In the genomic region with DNA sequence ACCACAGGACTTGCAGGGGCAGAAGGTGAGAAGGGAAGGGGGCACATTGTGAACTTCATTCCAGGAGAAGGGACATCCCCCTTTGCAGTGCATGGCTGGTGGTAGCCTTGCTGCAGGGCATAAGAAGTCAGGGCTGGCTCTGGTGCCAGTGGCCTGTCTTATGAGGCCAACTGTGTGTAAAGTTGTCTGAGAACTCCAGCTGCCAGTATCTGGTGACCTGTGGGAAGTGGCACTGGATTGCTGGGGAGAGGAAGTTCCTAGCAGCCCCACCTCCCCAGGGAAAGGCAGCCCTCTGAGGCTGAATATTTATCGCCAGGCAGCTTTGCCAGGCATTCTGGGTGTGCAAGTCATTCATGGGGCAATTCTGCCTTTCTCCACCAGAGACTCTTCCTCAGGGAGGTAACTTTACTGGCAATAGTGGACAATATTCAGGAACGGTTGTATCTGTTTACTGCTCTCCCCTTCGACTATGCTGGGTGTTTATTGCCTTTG, we compare ENCODE assay signal across 16 cellular contexts. TPM values are rescaled to one million over a fixed set of nuclear protein-coding genes. Genes with fewer than 3 reads are reported as not detected.
DNase-seq lines count a peak whose midpoint lies in the region; ATAC-seq and TF ChIP-seq lines count a peak whose summit lies in the region.
"Had no signal": no experiment of that assay in that cellular context is flagged by ENCODE, and none has a peak within 500 bp of the region (broad histone marks: within the 10 kb centered on the region; RNA-seq: fewer than 3 reads in every experiment).

No MANE protein-coding gene starts in this region.

- no peak overlapping the region for H3K27ac Mint-ChIP-seq in nephron progenitor cell
- H3K27ac Mint-ChIP-seq: activated naive CD4-positive, alpha-beta T cell treated with anti-CD3 and anti-CD28 coated beads for 36 hours; naive thymus-derived CD8-positive, alpha-beta T cell had no signal

- H3K27ac ChIP-seq in VCaP (peak overlapping the region; percentile 27), mesendoderm (ENCODE audit: low read depth, low read length) (no peak overlapping the region)
- H3K27ac ChIP-seq: esophagus squamous epithelium, skin epidermis, tibial artery had no signal

- TF ChIP-seq CTCF in VCaP (conservative IDR thresholded peaks at IDR 0.05) (no peak), nephron progenitor cell (IDR thresholded peaks at IDR 0.05) (no peak)

- no peaks in the 10 kb centered on the region for H3K27me3 ChIP-seq in mesendoderm (ENCODE audit: insufficient read depth, low read length, poor library complexity)

- H3K18ac ChIP-seq in mesendoderm (ENCODE audit: low read length): no peak overlapping the region

- no peak overlapping the region for H3K4me3 Mint-ChIP-seq in nephron progenitor cell
- H3K4me3 Mint-ChIP-seq: activated naive CD4-positive, alpha-beta T cell treated with anti-CD3 and anti-CD28 coated beads for 36 hours; central memory CD8-positive, alpha-beta T cell; naive thymus-derived CD8-positive, alpha-beta T cell had no signal

- no peaks in the 10 kb centered on the region for H3K4me1 ChIP-seq in mesendoderm (ENCODE audit: control insufficient read depth, low read depth, low read length)
- H3K4me1 ChIP-seq: tibial artery had no signal

- peaks cover 44% of the 10 kb centered on the region for H3K27me3 Mint-ChIP-seq in nephron progenitor cell (ENCODE audit: low read depth, poor library complexity)

- H2BK5ac ChIP-seq in mesendoderm (ENCODE audit: low read length): no peak overlapping the region

- no peak overlapping the region for H3K23ac ChIP-seq in mesendoderm (ENCODE audit: low read length)

- H3K9me3 Mint-ChIP-seq in nephron progenitor cell: no peaks in the 10 kb centered on the region
- H3K9me3 Mint-ChIP-seq: activated naive CD4-positive, alpha-beta T cell treated with anti-CD3 and anti-CD28 coated beads for 36 hours; central memory CD8-positive, alpha-beta T cell; naive thymus-derived CD8-positive, alpha-beta T cell had no signal

- no peak overlapping the region for H2BK120ac ChIP-seq in mesendoderm (ENCODE audit: low read depth, low read length)

- H3K4me2 ChIP-seq in mesendoderm (ENCODE audit: low read length): no peak overlapping the region

- H2AK5ac ChIP-seq in mesendoderm (ENCODE audit: low read length): no peak overlapping the region

- H3K79me1 ChIP-seq in mesendoderm (ENCODE audit: low read length): no peaks in the 10 kb centered on the region

- WGBS in mesendoderm (ENCODE audit: extremely low coverage, insufficient coverage, low lambda C conversion rate): no CpG with 5 or more reads among the region's 3 CpGs

- H2BK15ac ChIP-seq in mesendoderm (replicated peaks; ENCODE audit: low read depth): no peak overlapping the region

- no peak overlapping the region for H4K8ac ChIP-seq in mesendoderm (ENCODE audit: low read depth, low read length)

- H3K9ac ChIP-seq in mesendoderm (ENCODE audit: low read length): no peak overlapping the region

- H4K5ac ChIP-seq in mesendoderm (ENCODE audit: low read length): no peak overlapping the region

- no peak overlapping the region for H3K4me3 ChIP-seq in mesendoderm (ENCODE audit: low read length)
- H3K4me3 ChIP-seq: esophagus squamous epithelium, skin epidermis, tibial artery had no signal

- H3K79me2 ChIP-seq in mesendoderm (ENCODE audit: control insufficient read depth, insufficient read depth, low read length): no peaks in the 10 kb centered on the region

- H3K36me3 ChIP-seq in mesendoderm (ENCODE audit: control insufficient read depth, insufficient read depth, low read length): no peaks in the 10 kb centered on the region
- H3K36me3 ChIP-seq: esophagus squamous epithelium, tibial artery had no signal

- no peaks in the 10 kb centered on the region for H3K36me3 Mint-ChIP-seq in nephron progenitor cell (ENCODE audit: low read depth)
- H3K36me3 Mint-ChIP-seq: naive thymus-derived CD8-positive, alpha-beta T cell had no signal

- H3K4me1 Mint-ChIP-seq in nephron progenitor cell: peaks cover 10% of the 10 kb centered on the region

- H3K56ac ChIP-seq in mesendoderm (ENCODE audit: low read length): no peak overlapping the region

- ATAC-seq in GM18868 (IDR thresholded peaks at IDR 0.05; ENCODE audit: unreplicated experiment): no peak
- ATAC-seq: naive thymus-derived CD8-positive, alpha-beta T cell had no signal

- DNase-seq in DMS153 (lab: John Stamatoyannopoulos, UW) (peak; percentile 13), DMS153 treated with DMSO at 0.1 percent for 48 hours (lab: John Stamatoyannopoulos, UW; ENCODE audit: unreplicated experiment) (no peak), HT-29 (ENCODE audit: low spot score) (peak; percentile 23), mesendoderm (peak; percentile 57), SIG-M5 (lab: John Stamatoyannopoulos, UW) (no peak), nephron progenitor cell (no peak)
- DNase-seq: 8988T, esophagus squamous epithelium, NCI-H1105, tibial artery had no signal

- no peak overlapping the region for H3K4ac ChIP-seq in mesendoderm (ENCODE audit: low read depth, low read length)

RNA-seq across cellular contexts. Expression of a gene that starts 12.2 kb away (rescaled TPM):
- total RNA-seq in HT-29 (2014; rRNA removed; shearing (Covaris generic)): not detected in 2 replicates
- polyA plus RNA-seq in mesendoderm (2013, experiment 1 of 2): 0.11 TPM
- polyA plus RNA-seq in mesendoderm (2013, experiment 2 of 2): 0.06 TPM
- total RNA-seq: activated naive CD4-positive, alpha-beta T cell treated with anti-CD3 and anti-CD28 coated beads for 36 hours; esophagus squamous epithelium; naive thymus-derived CD8-positive, alpha-beta T cell had no signal
- polyA plus RNA-seq: naive thymus-derived CD8-positive, alpha-beta T cell had no signal

Comparison
In these comparisons a context has a peak if more than half of its experiments do, and no peak if none do; other contexts are left out.
1. DNase-seq: peak in DMS153 (single experiment), HT-29 (single experiment) and mesendoderm (single experiment); none in DMS153 treated with DMSO at 0.1 percent for 48 hours (single experiment), SIG-M5 (single experiment) and nephron progenitor cell (single experiment).